Comparison of ENCODE assay signal across 23 cellular contexts in the genomic region with DNA sequence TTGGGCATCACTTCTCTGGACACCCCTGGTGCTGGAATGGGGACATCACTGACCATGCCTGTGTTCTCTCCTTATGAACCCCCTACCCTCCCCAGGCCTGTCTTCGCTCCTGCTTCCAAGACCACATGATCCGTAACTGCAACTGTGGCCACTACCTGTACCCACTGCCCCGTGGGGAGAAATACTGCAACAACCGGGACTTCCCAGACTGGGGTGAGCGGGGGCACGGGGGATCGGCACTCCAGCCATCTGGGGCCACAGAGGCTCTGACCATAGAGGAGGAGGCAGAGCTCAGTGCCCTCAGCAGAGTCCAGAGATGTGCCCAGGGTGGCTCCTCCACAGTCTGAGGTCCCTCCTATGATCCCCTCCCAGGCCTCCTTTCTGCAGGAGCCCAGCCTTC.
DNase-seq lines count a peak whose midpoint lies in the region; ATAC-seq, FAIRE-seq and TF ChIP-seq lines count a peak whose summit lies in the region.
"Had no signal": no experiment of that assay in that cellular context is flagged by ENCODE, and none has a peak within 500 bp of the region (broad histone marks: within the 10 kb centered on the region; RNA-seq: fewer than 3 reads in every experiment).

No MANE protein-coding gene starts in this region.

- no peaks in the 10 kb centered on the region for H3K9me3 ChIP-seq in Panc1 (ENCODE audit: control insufficient read depth, insufficient read depth, low read depth, low read length)
- H3K9me3 ChIP-seq in kidney (ENCODE audit: control insufficient read depth in 1 of 2, low read length in 2 of 2) = no peaks in the 10 kb centered on the region
- no peaks in the 10 kb centered on the region for H3K9me3 ChIP-seq in spleen
- H3K9me3 ChIP-seq: A549; BE2C; BLaER1 treated with 17β-estradiol and CSF1 and Interleukin-3, amounts not matched to agents 10 nM and 100 nM; HAP-1 had no signal

- TF ChIP-seq CTCF in Panc1 (IDR thresholded peaks at IDR 0.05) (no peak), kidney (IDR thresholded peaks at IDR 0.05; ENCODE audit: borderline replicate concordance, extremely low read depth, insufficient read depth) (no peak), spleen (IDR thresholded peaks at IDR 0.05 in 8 of 11, conservative IDR thresholded peaks at IDR 0.05 in 3 of 11) (no peak), GM10266 (IDR thresholded peaks at IDR 0.05; ENCODE audit: control insufficient read depth, insufficient read depth, low read depth, missing control alignments) (no peak)

- CTCF ChIA-PET in Panc1 (lab: Charles Lee) = no interaction called here

- H3K4me1 ChIP-seq in Panc1 (ENCODE audit: control insufficient read depth, insufficient read depth, low read length) = no peaks in the 10 kb centered on the region
- H3K4me1 ChIP-seq in kidney (ENCODE audit: control insufficient read depth in 1 of 2, insufficient read depth in 1 of 2, low read depth in 1 of 2, low read length in 2 of 2) = no peaks in the 10 kb centered on the region
- no peaks in the 10 kb centered on the region for H3K4me1 ChIP-seq in spleen
- H3K4me1 ChIP-seq: A549, BE2C, HAP-1 had no signal

- TF ChIP-seq POLR2A in spleen (IDR thresholded peaks at IDR 0.05) = no peak

- DNase-seq in H7 (peak; percentile 41), Panc1 (ENCODE audit: low read depth, low spot score) (no peak), kidney (peak; percentile 53), spleen (peak; percentile 64), GM10266 (ENCODE audit: extremely low spot score) (no peak)
- no peak for DNase-seq in stimulated activated CD4-positive, alpha-beta T cell treated with anti-CD3 and anti-CD28 coated beads, Interleukin-1b, Interleukin-23, amount 100 ng/mL, for 48 hours
- DNase-seq: 8988T; ACHN; AML-193; BE2C; CD4-positive, alpha-beta T cell; CD8-positive, alpha-beta memory T cell; DMS 273 treated with DMSO at 0.1 percent for 48 hours; DMS79; GF-D8; GM23248; HFFc6 had no signal

- H3K27me3 ChIP-seq in H7 (ENCODE audit: control insufficient read depth, insufficient read depth, low read length) = no peaks in the 10 kb centered on the region
- H3K27me3 ChIP-seq in Panc1 (ENCODE audit: control insufficient read depth, insufficient read depth, low read length) = no peaks in the 10 kb centered on the region
- peaks cover 0 to 31% (median 0%) of the 10 kb centered on the region in 7 donors for H3K27me3 ChIP-seq in spleen (replicated peaks in 1 of 7)
- H3K27me3 ChIP-seq: BE2C; BLaER1 treated with 17β-estradiol and CSF1 and Interleukin-3, amounts not matched to agents 10 nM and 100 nM had no signal

- intact Hi-C loops in Panc1 (cut with micrococcal nuclease; ENCODE audit: unreplicated experiment) = no loop called here
- intact Hi-C loops in kidney (cut with DNase I) = no loop called here
- intact Hi-C loops in spleen (cut with DNase I; ENCODE audit: low total_unique reads) = no loop called here

- BruUV-seq in Panc1 (replicated peaks; lab: Mats Ljungman, UMichigan) = no TSS peak

- no peak overlapping the region for H3K4me3 ChIP-seq in H7 (ENCODE audit: insufficient read depth, low read depth, low read length)
- H3K4me3 ChIP-seq in Panc1 (ENCODE audit: low read depth in 2 of 2, low read length in 2 of 2) = no peak overlapping the region
- H3K4me3 ChIP-seq in kidney (ENCODE audit: low read length in 2 of 2) = no peak overlapping the region
- no peak overlapping the region for H3K4me3 ChIP-seq in spleen
- H3K4me3 ChIP-seq: A549; BLaER1 treated with 17β-estradiol and CSF1 and Interleukin-3, amounts not matched to agents 10 nM and 100 nM; GM23248; HAP-1 had no signal

- FAIRE-seq in kidney (lab: Jason Lieb, UNC) = no peak
- FAIRE-seq: A549, D721Med, GM19239 had no signal

- 85 to 91% (median 89%) methylated on average over 7 of the region's 7 CpGs for WGBS in spleen, 5 donors

- H3K36me3 ChIP-seq in H7 (replicated peaks; ENCODE audit: control insufficient read depth, insufficient read depth, low read length) (no peaks in the 10 kb centered on the region), Panc1 (ENCODE audit: control insufficient read depth, insufficient read depth, low read length) (no peaks in the 10 kb centered on the region), kidney (ENCODE audit: control insufficient read depth in 1 of 2, insufficient read depth in 2 of 2, low read length in 2 of 2) (no peaks in the 10 kb centered on the region), spleen (no peaks in the 10 kb centered on the region)
- H3K36me3 ChIP-seq: BE2C; BLaER1 treated with 17β-estradiol and CSF1 and Interleukin-3, amounts not matched to agents 10 nM and 100 nM; HAP-1 had no signal

- ATAC-seq in Panc1 (0 out of 2 replicates have a peak, but pooled peaks have one; percentile 49), HG03469 (IDR thresholded peaks at IDR 0.05; ENCODE audit: unreplicated experiment) (no peak)

- POLR2A ChIA-PET in Panc1 (lab: Charles Lee) = no interaction called here

- in situ Hi-C loops in Panc1 (cut with HindIII; ENCODE audit: low pct_unique_long_range_greater_than_20kb, low sequenced_read_pairs) = no loop called here

- no peak overlapping the region for H3K9ac ChIP-seq in kidney (ENCODE audit: low read length in 2 of 2)
- H3K9ac ChIP-seq: BLaER1 treated with 17β-estradiol and CSF1 and Interleukin-3, amounts not matched to agents 10 nM and 100 nM; GM23248 had no signal

- H3K27ac ChIP-seq in Panc1 (ENCODE audit: low read length) (no peak overlapping the region), kidney (ENCODE audit: low read depth in 2 of 2, low read length in 2 of 2) (no peak overlapping the region), spleen (no peak overlapping the region)
- H3K27ac ChIP-seq: A549; BLaER1 treated with 17β-estradiol and CSF1 and Interleukin-3, amounts not matched to agents 10 nM and 100 nM; GM23248 had no signal

Comparison
In these comparisons a context has a peak if more than half of its experiments do, and no peak if none do; other contexts are left out.
1. DNase-seq: peak in H7 (single experiment), kidney (single experiment) and spleen (single experiment); none in Panc1 (single experiment), GM10266 (single experiment) and stimulated activated CD4-positive, alpha-beta T cell treated with anti-CD3 and anti-CD28 coated beads, Interleukin-1b, Interleukin-23, amount 100 ng/mL, for 48 hours (single experiment).